Comparison of ENCODE assay signal across 9 cellular contexts in genomic region chr20:43963872-43964791, GRCh38. TPM values are rescaled to one million over a fixed set of nuclear protein-coding genes. Genes with fewer than 3 reads are reported as not detected.
DNase-seq lines count a peak whose midpoint lies in the region; ATAC-seq, FAIRE-seq and TF ChIP-seq lines count a peak whose summit lies in the region.
"Had no signal": no experiment of that assay in that cellular context is flagged by ENCODE, and none has a peak within 500 bp of the region (broad histone marks: within the 10 kb centered on the region; RNA-seq: fewer than 3 reads in every experiment).

No MANE protein-coding gene starts in this region.

- no peaks in the 10 kb centered on the region for H3K9me3 ChIP-seq in OCI-LY7 (ENCODE audit: low read length)
- H3K9me3 ChIP-seq in kidney (ENCODE audit: control insufficient read depth in 1 of 2, low read length in 2 of 2), result no peaks in the 10 kb centered on the region
- H3K9me3 ChIP-seq: adrenal gland had no signal

- H3K4me1 ChIP-seq in OCI-LY7 (ENCODE audit: insufficient read depth, low read length, poor library complexity, severe bottlenecking) (peaks cover 4% of the 10 kb centered on the region), kidney (ENCODE audit: control insufficient read depth in 1 of 2, insufficient read depth in 1 of 2, low read depth in 1 of 2, low read length in 2 of 2) (peaks cover 0 to 5% of the 10 kb centered on the region in 2 donors)

- H3K9ac ChIP-seq in kidney (ENCODE audit: low read length in 2 of 2), result no peak overlapping the region

- peak; percentile 39 for DNase-seq in DMS153 treated with DMSO at 0.1 percent for 48 hours (lab: John Stamatoyannopoulos, UW; ENCODE audit: unreplicated experiment)
- DNase-seq in activated CD4-positive, alpha-beta T cell treated with anti-CD3 and anti-CD28 coated beads for 4 hours, result peak; percentile 46 to 49
- DNase-seq in Right ventricle myocardium inferior (ENCODE audit: missing footprints), result peak; percentile 75
- no peak for DNase-seq in OCI-LY7 (ENCODE audit: low spot score)
- no peak for DNase-seq in kidney

- CTCF ChIA-PET in OCI-LY7 (lab: Charles Lee; ENCODE audit: unreplicated experiment), result no interaction called here

- TF ChIP-seq CTCF in OCI-LY7 (conservative IDR thresholded peaks at IDR 0.05; ENCODE audit: low read length), result no peak
- TF ChIP-seq CTCF in kidney (IDR thresholded peaks at IDR 0.05; ENCODE audit: borderline replicate concordance, extremely low read depth, insufficient read depth), result no peak

- no peak overlapping the region for H3K27ac ChIP-seq in OCI-LY7 (ENCODE audit: low read depth, low read length, poor library complexity, severe bottlenecking)
- H3K27ac ChIP-seq in kidney (ENCODE audit: low read depth in 2 of 2, low read length in 2 of 2), result no peak overlapping the region
- H3K27ac ChIP-seq: adrenal gland had no signal

- no peak overlapping the region for H3K4me2 ChIP-seq in OCI-LY7 (ENCODE audit: low read length)

- no peaks in the 10 kb centered on the region for H3K9me2 ChIP-seq in OCI-LY7 (ENCODE audit: insufficient read depth, low read length)

- no peak overlapping the region for H3K4me3 ChIP-seq in OCI-LY7 (ENCODE audit: low read depth, low read length, poor library complexity, severe bottlenecking)
- H3K4me3 ChIP-seq in kidney (ENCODE audit: low read length in 2 of 2), result no peak overlapping the region
- H3K4me3 ChIP-seq: adrenal gland had no signal

- POLR2A ChIA-PET in OCI-LY7 (lab: Charles Lee), result no interaction called here

- no peaks in the 10 kb centered on the region for H4K20me1 ChIP-seq in OCI-LY7 (ENCODE audit: insufficient read depth, low read length)

- intact Hi-C loops in Right ventricle myocardium inferior (cut with DNase I), result no loop called here
- intact Hi-C loops in OCI-LY7 (cut with micrococcal nuclease; ENCODE audit: unreplicated experiment), result no loop called here
- intact Hi-C loops in kidney (cut with DNase I), result no loop called here

- H3K79me2 ChIP-seq in OCI-LY7 (ENCODE audit: insufficient read depth, low read depth, low read length), result no peaks in the 10 kb centered on the region

- H3K36me3 ChIP-seq in OCI-LY7 (ENCODE audit: insufficient read depth, low read length) (no peaks in the 10 kb centered on the region), kidney (ENCODE audit: control insufficient read depth in 1 of 2, insufficient read depth in 2 of 2, low read length in 2 of 2) (no peaks in the 10 kb centered on the region)
- H3K36me3 ChIP-seq: adrenal gland had no signal

- peak; percentile 50 for ATAC-seq in HG03175 (IDR thresholded peaks at IDR 0.05; ENCODE audit: unreplicated experiment)
- ATAC-seq in Right ventricle myocardium inferior, result peak; percentile 78
- ATAC-seq in HG03097 (IDR thresholded peaks at IDR 0.05; ENCODE audit: low FRiP score, unreplicated experiment), result no peak
- ATAC-seq in GM19324 (IDR thresholded peaks at IDR 0.05; ENCODE audit: low FRiP score, unreplicated experiment), result no peak

- no peak for FAIRE-seq in kidney (lab: Jason Lieb, UNC)

- BruUV-seq in OCI-LY7 (replicated peaks; lab: Mats Ljungman, UMichigan), result no TSS peak

- no peak overlapping the region for H2AFZ ChIP-seq in OCI-LY7 (ENCODE audit: low read length)

RNA-seq across cellular contexts. Expression of gene TOX2, which starts 49.5 kb away (rescaled TPM):
- total RNA-seq in Right ventricle myocardium inferior (1.1 TPM), OCI-LY7 (2022) (0.23 and 0.39 TPM in 2 replicates), kidney (5.9 TPM)
- total RNA-seq in OCI-LY7 (2014; rRNA removed; shearing (Covaris generic)), result not detected in 2 replicates
- 4.7 TPM for polyA plus RNA-seq in kidney (ENCODE audit: insufficient read depth, low read depth, low replicate concordance)

Comparison
In these comparisons a context has a peak if more than half of its experiments do, and no peak if none do; other contexts are left out.
1. DNase-seq: peak in DMS153 treated with DMSO at 0.1 percent for 48 hours (single experiment), activated CD4-positive, alpha-beta T cell treated with anti-CD3 and anti-CD28 coated beads for 4 hours (2 of 2) and Right ventricle myocardium inferior (single experiment); none in OCI-LY7 (single experiment) and kidney (single experiment).
2. ATAC-seq: peak in HG03175 (single experiment) and Right ventricle myocardium inferior (single experiment); none in HG03097 (single experiment) and GM19324 (single experiment).